10 cellular contexts compared by ENCODE assay signal in the genomic region with DNA sequence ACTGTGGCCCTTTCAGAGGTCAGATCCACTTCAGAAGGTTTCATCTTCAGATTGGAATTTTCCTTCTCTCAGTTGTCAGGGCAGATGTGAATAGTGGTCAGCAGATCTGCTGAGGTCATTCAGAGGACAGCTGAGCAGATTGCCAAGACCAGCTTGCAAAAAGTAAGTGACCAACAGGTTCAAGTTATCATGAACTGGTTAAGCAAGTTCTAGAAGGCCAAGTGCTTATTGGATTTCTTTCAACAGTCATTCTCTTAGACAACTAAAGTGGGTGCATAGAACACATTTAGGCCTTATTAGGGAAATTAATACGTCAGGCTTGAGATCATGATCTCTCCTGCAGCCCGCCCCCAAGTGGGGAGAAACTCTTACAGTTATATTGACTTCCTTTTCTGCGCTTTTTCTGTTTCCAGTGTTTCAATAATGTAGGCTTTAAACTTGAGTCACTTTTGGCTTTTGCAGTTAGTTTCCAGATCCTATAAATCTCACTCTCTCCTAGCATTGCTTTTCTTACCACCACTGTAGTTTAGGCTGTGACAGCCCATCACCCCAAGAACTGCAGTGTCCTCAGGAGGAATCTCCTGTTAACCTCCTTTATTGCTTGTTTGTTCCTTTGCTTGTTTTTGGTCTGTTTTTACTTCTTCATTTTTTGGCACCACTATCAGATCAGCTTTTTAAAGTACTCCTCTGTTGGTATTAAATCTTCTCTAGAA.
DNase-seq lines count a peak whose midpoint lies in the region; ATAC-seq, FAIRE-seq and TF ChIP-seq lines count a peak whose summit lies in the region.
"Had no signal": no experiment of that assay in that cellular context is flagged by ENCODE, and none has a peak within 500 bp of the region (broad histone marks: within the 10 kb centered on the region; RNA-seq: fewer than 3 reads in every experiment).

No MANE protein-coding gene starts in this region.

- H3K36me3 ChIP-seq in muscle layer of colon (ENCODE audit: insufficient read depth, low read length), result no peaks in the 10 kb centered on the region

- no peaks in the 10 kb centered on the region for H3K9me3 Mint-ChIP-seq in activated T-cell treated with anti-CD3 and anti-CD28 coated beads, Interleukin-2, amount 50 U/mL, for 4 hours
- H3K9me3 Mint-ChIP-seq: stimulated activated naive B cell treated with anti-CD40 and anti-IgM and Interleukin-4, amounts not matched to agents 10 μg/mL and 1 μg/mL and 100 μg/mL, for 72 hours had no signal

- H3K9ac ChIP-seq in muscle layer of colon (ENCODE audit: low read length), result no peak overlapping the region

- no peak overlapping the region for H3K4me3 ChIP-seq in AG09309 (ENCODE audit: control insufficient read depth, low read depth, low read length)
- H3K4me3 ChIP-seq in muscle layer of colon (ENCODE audit: low read depth in 1 of 2, low read length in 2 of 2), result no peak overlapping the region

- H3K4me3 Mint-ChIP-seq in activated T-cell treated with anti-CD3 and anti-CD28 coated beads, Interleukin-2, amount 50 U/mL, for 4 hours, result no peak overlapping the region
- H3K4me3 Mint-ChIP-seq: naive thymus-derived CD8-positive, alpha-beta T cell; stimulated activated naive B cell treated with anti-CD40 and anti-IgM and Interleukin-4, amounts not matched to agents 10 μg/mL and 1 μg/mL and 100 μg/mL, for 72 hours had no signal

- H3K4me1 Mint-ChIP-seq in activated T-cell treated with anti-CD3 and anti-CD28 coated beads, Interleukin-2, amount 50 U/mL, for 4 hours (ENCODE audit: low read depth), result peaks cover 2% of the 10 kb centered on the region

- peak; percentile 11 for TF ChIP-seq CTCF in AG09309 (IDR thresholded peaks at IDR 0.05; ENCODE audit: control insufficient read depth, insufficient read depth, low read depth, low read length, missing control alignments)

- H3K27me3 Mint-ChIP-seq in activated T-cell treated with anti-CD3 and anti-CD28 coated beads, Interleukin-2, amount 50 U/mL, for 4 hours (ENCODE audit: low read depth), result no peaks in the 10 kb centered on the region
- H3K27me3 Mint-ChIP-seq: stimulated activated naive B cell treated with anti-CD40 and anti-IgM and Interleukin-4, amounts not matched to agents 10 μg/mL and 1 μg/mL and 100 μg/mL, for 72 hours had no signal

- no peak for ATAC-seq in activated T-cell treated with anti-CD3 and anti-CD28 coated beads, Interleukin-2, amount 50 U/mL, for 4 hours
- ATAC-seq in GM18861 (IDR thresholded peaks at IDR 0.05; ENCODE audit: unreplicated experiment), result no peak
- no peak for ATAC-seq in HG02852 (IDR thresholded peaks at IDR 0.05; ENCODE audit: unreplicated experiment)
- ATAC-seq: naive thymus-derived CD8-positive, alpha-beta T cell; stimulated activated naive B cell treated with anti-CD40 and anti-IgM and Interleukin-4, amounts not matched to agents 10 μg/mL and 1 μg/mL and 100 μg/mL, for 72 hours had no signal

- no peak for DNase-seq in AG09309 (ENCODE audit: low read depth)
- peak; percentile 56 for DNase-seq in M059J (ENCODE audit: low read depth)
- no peak for DNase-seq in NCI-H345 treated with DMSO at 0.1 percent for 48 hours (lab: John Stamatoyannopoulos, UW; ENCODE audit: unreplicated experiment)
- no peak for DNase-seq in activated T-cell treated with anti-CD3 and anti-CD28 coated beads, Interleukin-2, amount 50 U/mL, for 4 hours
- DNase-seq: naive thymus-derived CD8-positive, alpha-beta T cell; stimulated activated naive B cell treated with anti-CD40 and anti-IgM and Interleukin-4, amounts not matched to agents 10 μg/mL and 1 μg/mL and 100 μg/mL, for 72 hours had no signal

- H3K9me3 ChIP-seq in muscle layer of colon (ENCODE audit: low read length), result no peaks in the 10 kb centered on the region

- peak overlapping the region; percentile 16 for H3K27ac ChIP-seq in muscle layer of colon (ENCODE audit: low read depth, low read length)

- H3K27me3 ChIP-seq in muscle layer of colon (ENCODE audit: control insufficient read depth in 1 of 2, insufficient read depth in 2 of 2, low read length in 2 of 2), result no peaks in the 10 kb centered on the region

- H3K36me3 Mint-ChIP-seq in activated T-cell treated with anti-CD3 and anti-CD28 coated beads, Interleukin-2, amount 50 U/mL, for 4 hours (ENCODE audit: insufficient read depth), result no peaks in the 10 kb centered on the region
- H3K36me3 Mint-ChIP-seq: naive thymus-derived CD8-positive, alpha-beta T cell; stimulated activated naive B cell treated with anti-CD40 and anti-IgM and Interleukin-4, amounts not matched to agents 10 μg/mL and 1 μg/mL and 100 μg/mL, for 72 hours had no signal

- H3K4me1 ChIP-seq in muscle layer of colon (ENCODE audit: insufficient read depth, low read length), result peaks cover 65% of the 10 kb centered on the region

- FAIRE-seq in endometrium (lab: Jason Lieb, UNC), result peak; percentile 48
